Comparison of ENCODE assay signal across 1 cellular context in the genomic region with DNA sequence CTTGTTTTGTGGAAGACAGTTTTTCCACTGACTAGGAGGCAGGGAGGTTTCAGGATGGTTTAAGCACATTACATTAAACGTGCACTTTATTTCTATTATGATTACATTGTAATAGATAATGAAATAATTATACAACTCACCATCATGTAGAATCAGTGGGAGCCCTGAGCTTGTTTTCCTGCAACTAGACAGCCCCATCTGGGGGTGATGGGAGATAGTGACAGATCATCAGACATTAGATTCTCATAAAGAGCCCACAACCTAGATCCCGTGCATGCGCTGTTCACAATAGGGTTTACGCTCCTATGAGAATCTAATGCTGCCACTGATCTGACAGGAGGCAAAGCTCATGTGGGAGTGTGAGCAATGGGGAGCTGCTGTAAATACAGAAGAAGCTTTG.
A peak's percentile ranks its signal among the peaks of the same experiment; 100 is the strongest.
TF ChIP-seq lines count a peak whose summit lies in the region.

No MANE protein-coding gene starts in this region.

TF ChIP-seq in SK-N-SH, 30 proteins besides CTCF, POLR2A, EP300 and RAD21:
- TF ChIP-seq SMC3 (IDR thresholded peaks at IDR 0.05; ENCODE audit: low read depth, low read length), result peak; percentile 14; the same call in 1 of the 2 replicates
TF ChIP-seq in SK-N-SH: peak in this region for 1; not testable (repeated sequence) for 29.
